Comparison of ENCODE assay signal across 22 cellular contexts in genomic region chr5:18605186-18605585, GRCh38.
"Had no signal": no experiment of that assay in that cellular context is flagged by ENCODE, and none has a peak within 500 bp of the region (broad histone marks: within the 10 kb centered on the region; RNA-seq: fewer than 3 reads in every experiment).

No MANE protein-coding gene starts in this region.

- H3K27me3 ChIP-seq: ascending aorta had no signal

- H3K4me3 ChIP-seq: ascending aorta, SK-N-MC had no signal

- H3K4me1 ChIP-seq: ascending aorta had no signal

- DNase-seq: activated CD4-positive, alpha-beta T cell treated with anti-CD3 and anti-CD28 coated beads, Interleukin-2, amount 10 ng/mL, durations not matched to agents 7 days and 5 days; activated CD4-positive, CD25-positive, alpha-beta regulatory T cell; activated CD8-positive, alpha-beta memory T cell treated with anti-CD3 and anti-CD28 coated beads, Interleukin-2, amount 50 U/mL, for 4 hours; activated CD8-positive, alpha-beta T cell treated with anti-CD3 and anti-CD28 coated beads for 36 hours; activated naive CD4-positive, alpha-beta T cell treated with anti-CD3 and anti-CD28 coated beads, Interleukin-2, amount 50 U/mL, for 16 hours; MV-4-11; NCI-H1105; NCI-H1436 treated with DMSO at 0.1 percent for 48 hours; NCI-H187; NCI-H2081; NCI-H510A treated with DMSO at 0.1 percent for 48 hours; NCI-H69; NK-92 treated with Interleukin-12 subunit alpha and Interleukin-12 subunit beta, amount 100 ng/mL, for 24 hours; OCI-M1; RPMI8226; T-cell had no signal

- H3K4me1 Mint-ChIP-seq: activated CD4-positive, alpha-beta T cell treated with anti-CD3 and anti-CD28 coated beads, Interleukin-2, amount 10 ng/mL, durations not matched to agents 7 days and 5 days; brain; T-cell had no signal

- ATAC-seq: activated CD8-positive, alpha-beta T cell treated with anti-CD3 and anti-CD28 coated beads for 36 hours; Panc1; Right ventricle myocardium inferior; T-cell had no signal

- H3K27me3 Mint-ChIP-seq: activated CD4-positive, alpha-beta T cell treated with anti-CD3 and anti-CD28 coated beads, Interleukin-2, amount 10 ng/mL, durations not matched to agents 7 days and 5 days; activated CD8-positive, alpha-beta T cell treated with anti-CD3 and anti-CD28 coated beads for 36 hours; T-cell had no signal

- H3K27ac ChIP-seq: ascending aorta, SK-N-MC, VCaP had no signal

- H3K36me3 ChIP-seq: ascending aorta had no signal

- H3K9me3 Mint-ChIP-seq: brain had no signal

- H3K4me3 Mint-ChIP-seq: activated CD4-positive, alpha-beta T cell treated with anti-CD3 and anti-CD28 coated beads, Interleukin-2, amount 10 ng/mL, durations not matched to agents 7 days and 5 days; activated CD8-positive, alpha-beta T cell treated with anti-CD3 and anti-CD28 coated beads for 36 hours; brain; T-cell had no signal

- H3K27ac Mint-ChIP-seq: activated CD4-positive, alpha-beta T cell treated with anti-CD3 and anti-CD28 coated beads, Interleukin-2, amount 10 ng/mL, durations not matched to agents 7 days and 5 days; activated CD8-positive, alpha-beta T cell treated with anti-CD3 and anti-CD28 coated beads for 36 hours; brain; T-cell had no signal

- H3K36me3 Mint-ChIP-seq: brain, T-cell had no signal

- H3K9me3 ChIP-seq: ascending aorta had no signal
